10 cellular contexts compared by ENCODE assay signal in genomic region chr12:107843351-107844311, GRCh38.
DNase-seq lines count a peak whose midpoint lies in the region; ATAC-seq and TF ChIP-seq lines count a peak whose summit lies in the region.
"Had no signal": no experiment of that assay in that cellular context is flagged by ENCODE, and none has a peak within 500 bp of the region (broad histone marks: within the 10 kb centered on the region; RNA-seq: fewer than 3 reads in every experiment).

No MANE protein-coding gene starts in this region.

- peak; percentile 8 for DNase-seq in BE2C
- no peak for DNase-seq in T-helper 17 cell
- peak; percentile 3 to 25 for DNase-seq in foreskin fibroblast
- DNase-seq in osteoblast (ENCODE audit: insufficient read length, low spot score, missing footprints), result peak; percentile 82
- DNase-seq in omental fat pad (ENCODE audit: low spot score), result no peak
- no peak for DNase-seq in GF-D8 (lab: John Stamatoyannopoulos, UW)
- DNase-seq in uterus, result no peak
- no peak for DNase-seq in left colon
- DNase-seq: NCI-H226 had no signal

- no peak for ATAC-seq in T-helper 17 cell
- no peak for ATAC-seq in omental fat pad (ENCODE audit: low FRiP score)
- ATAC-seq in left colon, result no peak
- ATAC-seq: gastroesophageal sphincter had no signal

- H3K4me1 ChIP-seq in BE2C (no peaks in the 10 kb centered on the region), osteoblast (ENCODE audit: insufficient read depth, low read length) (no peaks in the 10 kb centered on the region), uterus (peaks cover 0 to 17% of the 10 kb centered on the region in 2 donors)

- H3K4me3 Mint-ChIP-seq in T-helper 17 cell, result peak overlapping the region; percentile 19

- TF ChIP-seq CTCF in BE2C (IDR thresholded peaks at IDR 0.05; ENCODE audit: low read depth, low read length), result no peak
- TF ChIP-seq CTCF in foreskin fibroblast (IDR thresholded peaks at IDR 0.05; ENCODE audit: low read depth, low read length), result no peak
- TF ChIP-seq CTCF in osteoblast (IDR thresholded peaks at IDR 0.05; ENCODE audit: extremely low read depth, low read depth, low read length), result no peak
- TF ChIP-seq CTCF in omental fat pad (IDR thresholded peaks at IDR 0.05), result no peak
- no peak for TF ChIP-seq CTCF in uterus (IDR thresholded peaks at IDR 0.05)

- H3K27me3 Mint-ChIP-seq in T-helper 17 cell, result peaks cover 54% of the 10 kb centered on the region

- H3K36me3 ChIP-seq in BE2C (no peaks in the 10 kb centered on the region), osteoblast (ENCODE audit: insufficient read depth, low read length) (no peaks in the 10 kb centered on the region), uterus (no peaks in the 10 kb centered on the region)
- H3K36me3 ChIP-seq: gastroesophageal sphincter had no signal

- no peak overlapping the region for H3K4me3 ChIP-seq in BE2C (ENCODE audit: low read depth, low read length)
- peak overlapping the region; percentile 5 to 19 for H3K4me3 ChIP-seq in foreskin fibroblast (ENCODE audit: low read depth in 1 of 2, low read length in 2 of 2)
- peak overlapping the region; percentile 59 for H3K4me3 ChIP-seq in osteoblast (ENCODE audit: insufficient read depth, low read length)
- no peak overlapping the region for H3K4me3 ChIP-seq in uterus

- peaks cover 96% of the 10 kb centered on the region for H3K27me3 ChIP-seq in BE2C
- peaks cover 70% of the 10 kb centered on the region for H3K27me3 ChIP-seq in osteoblast (ENCODE audit: insufficient read depth, low read length)
- H3K27me3 ChIP-seq in uterus, result peaks cover 4 to 45% of the 10 kb centered on the region in 2 donors

- H3K27ac ChIP-seq in osteoblast (ENCODE audit: low read depth, low read length) (no peak overlapping the region), uterus (no peak overlapping the region)
- H3K27ac ChIP-seq: gastroesophageal sphincter had no signal

- no peak for TF ChIP-seq POLR2A in uterus (IDR thresholded peaks at IDR 0.05)

- H4K20me1 ChIP-seq in osteoblast (ENCODE audit: insufficient read depth, low read length), result no peaks in the 10 kb centered on the region

- no peaks in the 10 kb centered on the region for H3K79me2 ChIP-seq in osteoblast (ENCODE audit: insufficient read depth, low read length)

- H3K4me2 ChIP-seq in osteoblast (ENCODE audit: insufficient read depth, low read length), result peak overlapping the region; percentile 70

- H2AFZ ChIP-seq in osteoblast (ENCODE audit: low read length), result peak overlapping the region; percentile 82

- H3K36me3 Mint-ChIP-seq in T-helper 17 cell (ENCODE audit: low read depth), result peaks cover 2% of the 10 kb centered on the region

- intact Hi-C loops in uterus (cut with DNase I; ENCODE audit: low total_unique reads) (no loop called here), left colon (cut with DNase I, micrococcal nuclease) (no loop called here)

- no peak overlapping the region for H3K27ac Mint-ChIP-seq in T-helper 17 cell

- no peaks in the 10 kb centered on the region for H3K9me3 ChIP-seq in BE2C
- H3K9me3 ChIP-seq in T-helper 17 cell (ENCODE audit: control insufficient read depth, low read length, poor library complexity, severe bottlenecking), result no peaks in the 10 kb centered on the region
- H3K9me3 ChIP-seq in osteoblast (ENCODE audit: low read depth, low read length), result no peaks in the 10 kb centered on the region
- no peaks in the 10 kb centered on the region for H3K9me3 ChIP-seq in uterus
- H3K9me3 ChIP-seq: gastroesophageal sphincter had no signal

- H3K4me1 Mint-ChIP-seq in T-helper 17 cell, result peaks cover 3% of the 10 kb centered on the region

Comparison
In these comparisons a context has a peak if more than half of its experiments do, and no peak if none do; other contexts are left out.
1. DNase-seq: peak in BE2C (single experiment), foreskin fibroblast (2 of 2) and osteoblast (single experiment); none in T-helper 17 cell (0 of 3), omental fat pad (single experiment), GF-D8 (single experiment), uterus (0 of 2) and left colon (0 of 2).
2. H3K4me3 ChIP-seq: peak in foreskin fibroblast (2 of 2) and osteoblast (single experiment); none in BE2C (single experiment) and uterus (0 of 2).